In genomic region chrX:49102221-49102620, GRCh38 we compare ENCODE assay signal across 1 cellular context.
TF ChIP-seq lines count a peak whose summit lies in the region.

No MANE protein-coding gene starts in this region.

TF ChIP-seq in HepG2, 621 proteins besides CTCF, POLR2A, EP300 and RAD21 (continued from another document):
- no peak for TF ChIP-seq THAP7 (CRISPR knock-in tag; IDR thresholded peaks at IDR 0.05)
- TF ChIP-seq PHF5A (CRISPR knock-in tag; IDR thresholded peaks at IDR 0.05; ENCODE audit: low read depth, unreplicated experiment), result no peak
- TF ChIP-seq BHLHE40 (IDR thresholded peaks at IDR 0.05; ENCODE audit: low read length), result no peak
- TF ChIP-seq THRA (CRISPR knock-in tag; IDR thresholded peaks at IDR 0.05; ENCODE audit: borderline replicate concordance), result peak; percentile 62; the same call in 1 of the 2 replicates
- TF ChIP-seq KAT8 (CRISPR knock-in tag; IDR thresholded peaks at IDR 0.05), result 0 out of 2 replicates have a peak, but pooled peaks have one; percentile 15
- 0 out of 2 replicates have a peak, but pooled peaks have one; percentile 45 for TF ChIP-seq HDAC1 (CRISPR knock-in tag; IDR thresholded peaks at IDR 0.05)
- TF ChIP-seq ZNF773 (CRISPR knock-in tag; IDR thresholded peaks at IDR 0.05; ENCODE audit: borderline replicate concordance), result no peak
- no peak for TF ChIP-seq TBX3 (IDR thresholded peaks at IDR 0.05; ENCODE audit: borderline replicate concordance)
- TF ChIP-seq POLR2G (IDR thresholded peaks at IDR 0.05; ENCODE audit: low read depth, low read length), result no peak; the same call in 1 of the 2 replicates
